Comparison of ENCODE assay signal across 2 cellular contexts in genomic region chr17:14082848-14083247, GRCh38.
A peak's percentile ranks its signal among the peaks of the same experiment; 100 is the strongest.
TF ChIP-seq lines count a peak whose summit lies in the region.

No MANE protein-coding gene starts in this region.

TF ChIP-seq in K562, 482 proteins besides CTCF, POLR2A, EP300 and RAD21:
- peak; percentile 43; the same call in 1 of the 2 replicates for TF ChIP-seq ZNF316 (IDR thresholded peaks at IDR 0.05)
- 0 out of 2 replicates have a peak, but pooled peaks have one; percentile 6 for TF ChIP-seq MAFG (tag; conservative IDR thresholded peaks at IDR 0.05)
- TF ChIP-seq SIN3B (IDR thresholded peaks at IDR 0.05; ENCODE audit: low read depth): no peak
- TF ChIP-seq C11orf30 (IDR thresholded peaks at IDR 0.05; ENCODE audit: low read depth): peak; percentile 45
- no peak for TF ChIP-seq BRD4 (IDR thresholded peaks at IDR 0.05)
- TF ChIP-seq EWSR1 (IDR thresholded peaks at IDR 0.05; ENCODE audit: borderline replicate concordance, low read depth, partially characterized antibody): no peak

TF ChIP-seq in HepG2, 621 proteins besides CTCF, POLR2A, EP300 and RAD21:
- TF ChIP-seq MEIS1 (CRISPR knock-in tag; IDR thresholded peaks at IDR 0.05; ENCODE audit: borderline replicate concordance) (no peak), RAD51 (IDR thresholded peaks at IDR 0.05; ENCODE audit: borderline replicate concordance) (no peak), TSC22D2 (CRISPR knock-in tag; IDR thresholded peaks at IDR 0.05; ENCODE audit: borderline replicate concordance) (no peak), ZBTB3 (CRISPR knock-in tag; IDR thresholded peaks at IDR 0.05; ENCODE audit: borderline replicate concordance, low read depth) (no peak), ZNF879 (CRISPR knock-in tag; IDR thresholded peaks at IDR 0.05) (no peak), MAFF (IDR thresholded peaks at IDR 0.05; ENCODE audit: low read depth, low read length) (peak; percentile 85), ZNF274 (CRISPR knock-in tag; IDR thresholded peaks at IDR 0.05) (no peak), SCMH1 (CRISPR knock-in tag; IDR thresholded peaks at IDR 0.05; ENCODE audit: borderline replicate concordance) (no peak), NR0B2 (CRISPR knock-in tag; IDR thresholded peaks at IDR 0.05) (no peak), ZNF776 (CRISPR knock-in tag; IDR thresholded peaks at IDR 0.05) (no peak), ZNF841 (CRISPR knock-in tag; IDR thresholded peaks at IDR 0.05; ENCODE audit: borderline replicate concordance) (no peak), HIVEP1 (CRISPR knock-in tag; IDR thresholded peaks at IDR 0.05) (no peak), ZNF773 (CRISPR knock-in tag; IDR thresholded peaks at IDR 0.05; ENCODE audit: borderline replicate concordance) (no peak), MTA1 (CRISPR knock-in tag; IDR thresholded peaks at IDR 0.05; ENCODE audit: borderline replicate concordance) (no peak), MAFK (conservative IDR thresholded peaks at IDR 0.05 in 1 of 2, IDR thresholded peaks at IDR 0.05 in 1 of 2; ENCODE audit: low read length in 2 of 2) (peak; percentile 87 to 92)
